In the genomic region with DNA sequence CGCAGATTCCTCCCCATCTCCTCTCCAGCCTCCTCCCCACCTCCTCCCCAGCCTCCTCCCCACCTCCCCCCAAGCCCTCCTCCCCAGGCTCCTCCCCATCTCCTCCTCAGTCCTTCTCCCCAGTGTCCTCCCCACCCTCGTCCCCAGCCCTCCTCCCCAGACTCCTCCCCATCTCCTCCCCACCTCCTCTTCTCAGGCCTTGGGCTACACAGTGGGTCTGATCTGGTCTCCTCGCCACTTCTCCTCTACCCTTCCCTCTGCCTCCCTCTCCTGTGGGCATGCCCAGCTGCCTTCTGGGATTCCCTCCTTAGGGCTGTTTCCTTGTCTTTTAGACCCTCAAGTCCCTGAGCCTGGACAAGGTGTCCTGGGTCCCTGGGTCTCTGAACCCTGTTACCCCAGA, we compare ENCODE assay signal across 15 cellular contexts. TPM values are rescaled to one million over a fixed set of nuclear protein-coding genes. Genes with fewer than 3 reads are reported as not detected.
A peak's percentile ranks its signal among the peaks of the same experiment; 100 is the strongest.
DNase-seq lines count a peak whose midpoint lies in the region; ATAC-seq and TF ChIP-seq lines count a peak whose summit lies in the region.
"Had no signal": no experiment of that assay in that cellular context is flagged by ENCODE, and none has a peak within 500 bp of the region (broad histone marks: within the 10 kb centered on the region; RNA-seq: fewer than 3 reads in every experiment).

No MANE protein-coding gene starts in this region.

- H3K4me1 Mint-ChIP-seq in WTC11, result peaks cover 45% of the 10 kb centered on the region

- H3K4me3 ChIP-seq in BLaER1 (no peak overlapping the region), sigmoid colon (no peak overlapping the region)
- H3K4me3 ChIP-seq: spleen had no signal

- H3K4me3 Mint-ChIP-seq in WTC11, result no peak overlapping the region
- H3K4me3 Mint-ChIP-seq: activated T-cell treated with anti-CD3 and anti-CD28 coated beads, Interleukin-2, amount 50 U/mL, for 24 hours had no signal

- peak overlapping the region; percentile 82 for H3K27ac Mint-ChIP-seq in WTC11
- H3K27ac Mint-ChIP-seq: activated T-cell treated with anti-CD3 and anti-CD28 coated beads, Interleukin-2, amount 50 U/mL, for 24 hours had no signal

- peaks cover 7% of the 10 kb centered on the region for H3K36me3 Mint-ChIP-seq in WTC11

- peaks cover 93% of the 10 kb centered on the region for H4K20me1 ChIP-seq in BLaER1

- ATAC-seq in WTC11, result no peak
- no peak for ATAC-seq in HG03039 (IDR thresholded peaks at IDR 0.05; ENCODE audit: unreplicated experiment)

- H3K27me3 Mint-ChIP-seq in WTC11 (ENCODE audit: low read depth), result no peaks in the 10 kb centered on the region
- H3K27me3 Mint-ChIP-seq: activated T-cell treated with anti-CD3 and anti-CD28 coated beads, Interleukin-2, amount 50 U/mL, for 24 hours had no signal

- TF ChIP-seq POLR2A in sigmoid colon (IDR thresholded peaks at IDR 0.05), result no peak

- H3K4me2 ChIP-seq in BLaER1, result peak overlapping the region; percentile 80

- intact Hi-C loops in sigmoid colon (cut with DNase I) (no loop called here), posterior vena cava (cut with DNase I) (no loop called here)

- H3K27me3 ChIP-seq in BLaER1 (no peaks in the 10 kb centered on the region), sigmoid colon (no peaks in the 10 kb centered on the region)
- H3K27me3 ChIP-seq: BE2C, spleen had no signal

- WGBS in sigmoid colon, 2 donors, result 78 to 81% methylated on average over 3 of the region's 3 CpGs

- H3K4me1 ChIP-seq in BLaER1 (peaks cover 95% of the 10 kb centered on the region), sigmoid colon (peaks cover 0 to 62% (median 44%) of the 10 kb centered on the region in 4 donors)

- CTCF ChIA-PET in WTC11 (lab: Charles Lee), result interaction anchor here (2.9 kb wide), 1 partner anchor 34 kb away, joined by 17 read pairs; no protein-coding TSS in a partner anchor

- TF ChIP-seq EP300 in sigmoid colon (IDR thresholded peaks at IDR 0.05), result no peak

- H3K36me3 ChIP-seq in BLaER1 (peaks cover 23% of the 10 kb centered on the region), sigmoid colon (peaks cover 0 to 10% (median 2%) of the 10 kb centered on the region in 4 donors)

- H3K9me3 Mint-ChIP-seq in WTC11, result no peaks in the 10 kb centered on the region
- H3K9me3 Mint-ChIP-seq: activated T-cell treated with anti-CD3 and anti-CD28 coated beads, Interleukin-2, amount 50 U/mL, for 24 hours had no signal

- TF ChIP-seq CTCF in WTC11 (IDR thresholded peaks at IDR 0.05) (no peak), sigmoid colon (IDR thresholded peaks at IDR 0.05) (no peak)

- H3K27ac ChIP-seq in BLaER1 (peak overlapping the region; percentile 78; the same call in 1 of the 2 replicates), sigmoid colon (peak overlapping the region; percentile 56 to 73 (median 71))

- H3K9ac ChIP-seq in BLaER1, result no peak overlapping the region

- POLR2A ChIA-PET in WTC11 (lab: Charles Lee), result interaction anchor here (1.1 to 1.4 kb wide), 3 partner anchors 14 to 38 kb away, joined by 3 read pairs; no protein-coding TSS in a partner anchor

- DNase-seq in WTC11 (ENCODE audit: low spot score), result no peak
- DNase-seq in inferior parietal cortex (ENCODE audit: extremely low spot score), result peak; percentile 14
- no peak for DNase-seq in sigmoid colon
- no peak for DNase-seq in posterior vena cava (ENCODE audit: low spot score)
- DNase-seq in AG20443 (ENCODE audit: low spot score), result no peak
- DNase-seq in cortex of kidney (lab: John Stamatoyannopoulos, UW), result no peak
- DNase-seq: activated CD4-positive, CD25-positive, alpha-beta regulatory T cell treated with anti-CD3 and anti-CD28 coated beads, Interleukin-2, amount 50 U/mL, for 72 hours; activated T-cell treated with anti-CD3 and anti-CD28 coated beads, Interleukin-2, amount 50 U/mL, for 24 hours; erythroblast; NCI-H2227 treated with DMSO at 0.1 percent for 48 hours; spleen; SW 1271 had no signal

- H3K9me3 ChIP-seq in BLaER1 (no peaks in the 10 kb centered on the region), sigmoid colon (no peaks in the 10 kb centered on the region)
- H3K9me3 ChIP-seq: BE2C, spleen had no signal

TF ChIP-seq in WTC11, 78 proteins besides CTCF, POLR2A, EP300 and RAD21:
- TF ChIP-seq ETV6 (CRISPR knock-in tag; IDR thresholded peaks at IDR 0.05), result no peak
- no peak for TF ChIP-seq ZNF671 (CRISPR knock-in tag; IDR thresholded peaks at IDR 0.05)
- no peak for TF ChIP-seq ZNF263 (CRISPR knock-in tag; IDR thresholded peaks at IDR 0.05; ENCODE audit: low read depth)
- no peak for TF ChIP-seq EMX1 (CRISPR knock-in tag; IDR thresholded peaks at IDR 0.05)
- TF ChIP-seq NR2C2 (CRISPR knock-in tag; IDR thresholded peaks at IDR 0.05), result no peak
- no peak for TF ChIP-seq TEAD1 (CRISPR knock-in tag; IDR thresholded peaks at IDR 0.05)
- no peak for TF ChIP-seq TCF7 (CRISPR knock-in tag; IDR thresholded peaks at IDR 0.05; ENCODE audit: low read depth)

RNA-seq across cellular contexts. Expression of a gene that starts 28.3 kb away (rescaled TPM):
- 77.5 to 97.2 TPM (median 78.0 TPM) in 3 replicates for total RNA-seq in WTC11 (2021)
- total RNA-seq in sigmoid colon, result 10 to 100 TPM; 16.7 to 25.3 (median 18.5) TPM
- 10 to 100 TPM; 15.7 to 30.0 (median 28.1) TPM for polyA plus RNA-seq in sigmoid colon
- 10 to 100 TPM; 48.9 to 49.1 TPM for total RNA-seq in posterior vena cava
